In genomic region chr11:64148917-64149617, GRCh38 we compare ENCODE assay signal across 8 cellular contexts. TPM values are rescaled to one million over a fixed set of nuclear protein-coding genes. Genes with fewer than 3 reads are reported as not detected.
A peak's percentile ranks its signal among the peaks of the same experiment; 100 is the strongest.
DNase-seq lines count a peak whose midpoint lies in the region; TF ChIP-seq lines count a peak whose summit lies in the region.
"Had no signal": no experiment of that assay in that cellular context is flagged by ENCODE, and none has a peak within 500 bp of the region (broad histone marks: within the 10 kb centered on the region; RNA-seq: fewer than 3 reads in every experiment).

No MANE protein-coding gene starts in this region.

- H3K79me2 ChIP-seq in H9 (ENCODE audit: insufficient read depth, low read length): no peaks in the 10 kb centered on the region

- no peak overlapping the region for H3K4ac ChIP-seq in H9 (ENCODE audit: low read depth, low read length)

- no peak overlapping the region for H2BK12ac ChIP-seq in H9 (ENCODE audit: insufficient read length, low read depth, low read length)

- peak; percentile 10; the same call in 1 of the 3 replicates for TF ChIP-seq CTCF in H9 (conservative IDR thresholded peaks at IDR 0.05)
- peak; percentile 22 for TF ChIP-seq CTCF in RWPE1 (conservative IDR thresholded peaks at IDR 0.05; ENCODE audit: low read depth)
- TF ChIP-seq CTCF in left ventricle myocardium inferior (IDR thresholded peaks at IDR 0.05; ENCODE audit: borderline replicate concordance): peak; percentile 53

- H3K4me3 Mint-ChIP-seq in H9: no peak overlapping the region; a peak in 1 of 5 replicates
- H3K4me3 Mint-ChIP-seq in activated T-helper 1 cell treated with anti-CD3 and anti-CD28 coated beads, Interleukin-12 subunit alpha, Interleukin-12 subunit beta, Interleukin-2, Interleukin-4 antibody, amounts not matched to agents 30 ng/mL and 10 ng/mL and 1 ng/mL, durations not matched to agents 14 hours and 24 hours and 36 hours: no peak overlapping the region

- no peak overlapping the region for H2BK120ac ChIP-seq in H9 (ENCODE audit: low read depth, low read length, poor library complexity, severe bottlenecking)

- H3K56ac ChIP-seq in H9 (ENCODE audit: insufficient read length, low read depth, low read length): no peak overlapping the region

- WGBS in H9 (ENCODE audit: extremely low coverage, insufficient read length, low lambda C conversion rate): no CpG with 5 or more reads among the region's 25 CpGs

- no peaks in the 10 kb centered on the region for H3K79me1 ChIP-seq in H9 (ENCODE audit: insufficient read depth, low read depth, low read length, poor library complexity, severe bottlenecking)

- no peak overlapping the region for H3K18ac ChIP-seq in H9 (ENCODE audit: insufficient read length, low read depth, low read length)

- POLR2A ChIA-PET in RWPE1 (lab: Yijun Ruan, JAX; ENCODE audit: low non-redundant PET): no interaction called here

- intact Hi-C loops in left ventricle myocardium inferior (cut with micrococcal nuclease): loop anchor here (5.0 kb wide), 1 partner anchor 147 kb away; no protein-coding TSS in a partner anchor
- intact Hi-C loops in activated T-helper 1 cell treated with anti-CD3 and anti-CD28 coated beads, Interleukin-12 subunit alpha, Interleukin-12 subunit beta, Interleukin-2, Interleukin-4 antibody, amounts not matched to agents 30 ng/mL and 10 ng/mL and 1 ng/mL, durations not matched to agents 14 hours and 24 hours and 36 hours (cut with micrococcal nuclease): loop anchor here (1.0 kb wide), 3 partner anchors 149 to 381 kb away; partner anchors contain the start of gene ZFTA

- no peaks in the 10 kb centered on the region for H3K23me2 ChIP-seq in H9 (ENCODE audit: insufficient read length, low read depth, low read length, poor library complexity, severe bottlenecking)

- H3K14ac ChIP-seq in H9 (ENCODE audit: insufficient read depth, low read length): no peak overlapping the region

- H3K9ac ChIP-seq in H9 (ENCODE audit: extremely low read depth, insufficient read length, low read length): no peak overlapping the region

- no peak overlapping the region for H2BK15ac ChIP-seq in H9 (ENCODE audit: low read depth, low read length)

- no peak overlapping the region for H3K23ac ChIP-seq in H9 (ENCODE audit: insufficient read length, low read depth, low read length)

- peaks cover 2% of the 10 kb centered on the region for H4K20me1 ChIP-seq in H9 (ENCODE audit: control insufficient read depth, insufficient read depth, insufficient read length)

- H3K27ac ChIP-seq in H9 (ENCODE audit: insufficient read length, low read depth, low read length) (no peak overlapping the region), RWPE1 (no peak overlapping the region), left ventricle myocardium inferior (replicated peaks) (peak overlapping the region; percentile 88), substantia nigra (ENCODE audit: low read depth, low read length, poor library complexity, severe bottlenecking) (peak overlapping the region; percentile 92)
- H3K27ac ChIP-seq: HL-60 had no signal

- H2AK5ac ChIP-seq in H9 (ENCODE audit: insufficient read length, low read length): no peak overlapping the region

- no peaks in the 10 kb centered on the region for H3K36me3 Mint-ChIP-seq in H9 (ENCODE audit: insufficient read depth in 1 of 3, low read depth in 3 of 3)
- no peaks in the 10 kb centered on the region for H3K36me3 Mint-ChIP-seq in activated T-helper 1 cell treated with anti-CD3 and anti-CD28 coated beads, Interleukin-12 subunit alpha, Interleukin-12 subunit beta, Interleukin-2, Interleukin-4 antibody, amounts not matched to agents 30 ng/mL and 10 ng/mL and 1 ng/mL, durations not matched to agents 14 hours and 24 hours and 36 hours (ENCODE audit: low read depth)

- H4K5ac ChIP-seq in H9 (ENCODE audit: insufficient read length, low read depth, low read length): no peak overlapping the region

- peak overlapping the region in 1 of 3 experiments; percentile 48; a peak in 1 of 7 replicates for H3K27ac Mint-ChIP-seq in H9
- H3K27ac Mint-ChIP-seq in activated T-helper 1 cell treated with anti-CD3 and anti-CD28 coated beads, Interleukin-12 subunit alpha, Interleukin-12 subunit beta, Interleukin-2, Interleukin-4 antibody, amounts not matched to agents 30 ng/mL and 10 ng/mL and 1 ng/mL, durations not matched to agents 14 hours and 24 hours and 36 hours: no peak overlapping the region

- H3K4me3 ChIP-seq in left ventricle myocardium inferior: peak overlapping the region; percentile 56

- no peak overlapping the region for H3K4me2 ChIP-seq in H9 (ENCODE audit: insufficient read depth, insufficient read length, low read length)

- peaks cover 5% of the 10 kb centered on the region for H3K36me3 ChIP-seq in left ventricle myocardium inferior

- H2AFZ ChIP-seq in H9 (ENCODE audit: low read length): no peak overlapping the region

- no peaks in the 10 kb centered on the region for H3K9me3 ChIP-seq in H9 (ENCODE audit: control insufficient read depth, low read depth, low read length)
- no peaks in the 10 kb centered on the region for H3K9me3 ChIP-seq in left ventricle myocardium inferior (replicated peaks)

- no peak overlapping the region for H2BK5ac ChIP-seq in H9 (ENCODE audit: insufficient read length, low read length)

- CTCF ChIA-PET in RWPE1 (lab: Yijun Ruan, JAX): interaction anchor here (0.5 to 4.6 kb wide), 9 partner anchors 16 to 475 kb away, joined by 3 to 45 read pairs (median 3); no protein-coding TSS in a partner anchor

- DNase-seq in H9: no peak
- DNase-seq in RWPE1 (ENCODE audit: low spot score): no peak
- no peak for DNase-seq in left ventricle myocardium inferior
- DNase-seq in substantia nigra (lab: John Stamatoyannopoulos, UW): no peak
- DNase-seq in HCEC 1CT: no peak
- no peak for DNase-seq in activated T-helper 1 cell treated with anti-CD3 and anti-CD28 coated beads, Interleukin-12 subunit alpha, Interleukin-12 subunit beta, Interleukin-2, Interleukin-4 antibody, amounts not matched to agents 30 ng/mL and 10 ng/mL and 1 ng/mL, durations not matched to agents 14 hours and 24 hours and 36 hours (ENCODE audit: low spot score)
- no peak for DNase-seq in foreskin melanocyte

- no peak overlapping the region for H2BK20ac ChIP-seq in H9 (ENCODE audit: low read depth, low read length, poor library complexity, severe bottlenecking)

- H3K27me3 Mint-ChIP-seq in H9 (ENCODE audit: low read depth): peaks cover 2% of the 10 kb centered on the region; the same call in 1 of the 2 replicates
- peaks cover 1% of the 10 kb centered on the region for H3K27me3 Mint-ChIP-seq in activated T-helper 1 cell treated with anti-CD3 and anti-CD28 coated beads, Interleukin-12 subunit alpha, Interleukin-12 subunit beta, Interleukin-2, Interleukin-4 antibody, amounts not matched to agents 30 ng/mL and 10 ng/mL and 1 ng/mL, durations not matched to agents 14 hours and 24 hours and 36 hours (ENCODE audit: insufficient read depth)

- no peaks in the 10 kb centered on the region; the same call in 1 of the 2 replicates for H3K4me1 ChIP-seq in H9 (ENCODE audit: insufficient read depth, low read length)
- peaks cover 73% of the 10 kb centered on the region for H3K4me1 ChIP-seq in left ventricle myocardium inferior

- no peak overlapping the region for H3T11ph ChIP-seq in H9 (ENCODE audit: low read length)

- no peak overlapping the region for H4K91ac ChIP-seq in H9 (ENCODE audit: insufficient read length, low read depth, low read length)

- no peaks in the 10 kb centered on the region for H3K9me3 Mint-ChIP-seq in H9
- H3K9me3 Mint-ChIP-seq in activated T-helper 1 cell treated with anti-CD3 and anti-CD28 coated beads, Interleukin-12 subunit alpha, Interleukin-12 subunit beta, Interleukin-2, Interleukin-4 antibody, amounts not matched to agents 30 ng/mL and 10 ng/mL and 1 ng/mL, durations not matched to agents 14 hours and 24 hours and 36 hours: no peaks in the 10 kb centered on the region

- peaks cover 13 to 22% of the 10 kb centered on the region in 2 experiments for H3K4me1 Mint-ChIP-seq in H9
- H3K4me1 Mint-ChIP-seq in activated T-helper 1 cell treated with anti-CD3 and anti-CD28 coated beads, Interleukin-12 subunit alpha, Interleukin-12 subunit beta, Interleukin-2, Interleukin-4 antibody, amounts not matched to agents 30 ng/mL and 10 ng/mL and 1 ng/mL, durations not matched to agents 14 hours and 24 hours and 36 hours (ENCODE audit: low read depth): peaks cover 3% of the 10 kb centered on the region

- no peaks in the 10 kb centered on the region for H3K27me3 ChIP-seq in H9 (ENCODE audit: insufficient read depth, low read length)
- H3K27me3 ChIP-seq in left ventricle myocardium inferior (ENCODE audit: low read depth): no peaks in the 10 kb centered on the region

- H4K8ac ChIP-seq in H9 (replicated peaks; ENCODE audit: insufficient read length, low read depth, low read length): no peak overlapping the region

RNA-seq across cellular contexts. Expression of gene MACROD1, which starts 16.8 kb away (rescaled TPM):
- total RNA-seq in H9 (2021) (18.3 and 21.2 TPM in 2 replicates), left ventricle myocardium inferior (127 TPM)
- 17.4 and 20.2 TPM in 2 replicates for total RNA-seq in activated T-helper 1 cell treated with anti-CD3 and anti-CD28 coated beads, Interleukin-12 subunit alpha, Interleukin-12 subunit beta, Interleukin-2, Interleukin-4 antibody, amounts not matched to agents 30 ng/mL and 10 ng/mL and 1 ng/mL, durations not matched to agents 14 hours and 24 hours and 36 hours

RNA-seq across cellular contexts. Expression of gene STIP1, which starts 36.9 kb away (rescaled TPM):
- 331 and 338 TPM in 2 replicates for total RNA-seq in H9 (2021)
- 97.4 TPM for total RNA-seq in left ventricle myocardium inferior
- 493 and 495 TPM in 2 replicates for total RNA-seq in activated T-helper 1 cell treated with anti-CD3 and anti-CD28 coated beads, Interleukin-12 subunit alpha, Interleukin-12 subunit beta, Interleukin-2, Interleukin-4 antibody, amounts not matched to agents 30 ng/mL and 10 ng/mL and 1 ng/mL, durations not matched to agents 14 hours and 24 hours and 36 hours

RNA-seq across cellular contexts. Expression of gene FERMT3, which starts 57.5 kb away (rescaled TPM):
- total RNA-seq in H9 (2021): 6.6 and 10.6 TPM in 2 replicates
- 5.4 TPM for total RNA-seq in left ventricle myocardium inferior
- 201 and 211 TPM in 2 replicates for total RNA-seq in activated T-helper 1 cell treated with anti-CD3 and anti-CD28 coated beads, Interleukin-12 subunit alpha, Interleukin-12 subunit beta, Interleukin-2, Interleukin-4 antibody, amounts not matched to agents 30 ng/mL and 10 ng/mL and 1 ng/mL, durations not matched to agents 14 hours and 24 hours and 36 hours

Comparison
In these comparisons a context has a peak if more than half of its experiments do, and no peak if none do; other contexts are left out.
1. H3K27ac ChIP-seq: peak in left ventricle myocardium inferior (single experiment) and substantia nigra (single experiment); none in H9 (single experiment) and RWPE1 (single experiment).
2. RNA of gene FERMT3, which starts 57.5 kb away (total RNA-seq): 201 to 211 TPM in activated T-helper 1 cell treated with anti-CD3 and anti-CD28 coated beads, Interleukin-12 subunit alpha, Interleukin-12 subunit beta, Interleukin-2, Interleukin-4 antibody, amounts not matched to agents 30 ng/mL and 10 ng/mL and 1 ng/mL, durations not matched to agents 14 hours and 24 hours and 36 hours; 6.6 to 10.6 TPM in H9 and 5.4 TPM in left ventricle myocardium inferior (single experiment); every median in the first group is over 10 times any median in the second.
3. Peak in every context shown above with its lines, with median percentiles within 50 percentile points of each other: CTCF ChIP-seq.